Comparison of ENCODE assay signal across 1 cellular context in the genomic region with DNA sequence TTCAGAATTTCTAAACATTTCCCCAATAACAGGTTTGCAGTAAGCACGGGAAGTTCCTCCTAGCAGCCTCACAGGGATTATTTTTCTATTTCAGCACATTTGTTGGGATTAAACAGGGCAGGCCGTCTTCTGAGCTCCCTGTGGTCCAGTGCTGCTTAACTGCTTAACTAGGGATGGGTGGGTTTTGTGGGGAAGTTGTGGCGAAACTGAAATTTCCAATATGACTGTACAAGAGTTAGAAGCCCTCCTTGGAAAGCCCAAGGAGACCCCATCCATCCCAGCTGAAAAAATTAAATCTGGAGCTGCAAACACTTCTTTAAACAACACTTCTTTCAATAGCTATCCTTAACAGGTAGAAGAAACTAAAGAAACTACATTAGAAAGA.
TF ChIP-seq lines count a peak whose summit lies in the region.

No MANE protein-coding gene starts in this region.

TF ChIP-seq in GM23338, 12 proteins besides CTCF, POLR2A, EP300 and RAD21 (continued from another document):
- TF ChIP-seq, protein P1, sequence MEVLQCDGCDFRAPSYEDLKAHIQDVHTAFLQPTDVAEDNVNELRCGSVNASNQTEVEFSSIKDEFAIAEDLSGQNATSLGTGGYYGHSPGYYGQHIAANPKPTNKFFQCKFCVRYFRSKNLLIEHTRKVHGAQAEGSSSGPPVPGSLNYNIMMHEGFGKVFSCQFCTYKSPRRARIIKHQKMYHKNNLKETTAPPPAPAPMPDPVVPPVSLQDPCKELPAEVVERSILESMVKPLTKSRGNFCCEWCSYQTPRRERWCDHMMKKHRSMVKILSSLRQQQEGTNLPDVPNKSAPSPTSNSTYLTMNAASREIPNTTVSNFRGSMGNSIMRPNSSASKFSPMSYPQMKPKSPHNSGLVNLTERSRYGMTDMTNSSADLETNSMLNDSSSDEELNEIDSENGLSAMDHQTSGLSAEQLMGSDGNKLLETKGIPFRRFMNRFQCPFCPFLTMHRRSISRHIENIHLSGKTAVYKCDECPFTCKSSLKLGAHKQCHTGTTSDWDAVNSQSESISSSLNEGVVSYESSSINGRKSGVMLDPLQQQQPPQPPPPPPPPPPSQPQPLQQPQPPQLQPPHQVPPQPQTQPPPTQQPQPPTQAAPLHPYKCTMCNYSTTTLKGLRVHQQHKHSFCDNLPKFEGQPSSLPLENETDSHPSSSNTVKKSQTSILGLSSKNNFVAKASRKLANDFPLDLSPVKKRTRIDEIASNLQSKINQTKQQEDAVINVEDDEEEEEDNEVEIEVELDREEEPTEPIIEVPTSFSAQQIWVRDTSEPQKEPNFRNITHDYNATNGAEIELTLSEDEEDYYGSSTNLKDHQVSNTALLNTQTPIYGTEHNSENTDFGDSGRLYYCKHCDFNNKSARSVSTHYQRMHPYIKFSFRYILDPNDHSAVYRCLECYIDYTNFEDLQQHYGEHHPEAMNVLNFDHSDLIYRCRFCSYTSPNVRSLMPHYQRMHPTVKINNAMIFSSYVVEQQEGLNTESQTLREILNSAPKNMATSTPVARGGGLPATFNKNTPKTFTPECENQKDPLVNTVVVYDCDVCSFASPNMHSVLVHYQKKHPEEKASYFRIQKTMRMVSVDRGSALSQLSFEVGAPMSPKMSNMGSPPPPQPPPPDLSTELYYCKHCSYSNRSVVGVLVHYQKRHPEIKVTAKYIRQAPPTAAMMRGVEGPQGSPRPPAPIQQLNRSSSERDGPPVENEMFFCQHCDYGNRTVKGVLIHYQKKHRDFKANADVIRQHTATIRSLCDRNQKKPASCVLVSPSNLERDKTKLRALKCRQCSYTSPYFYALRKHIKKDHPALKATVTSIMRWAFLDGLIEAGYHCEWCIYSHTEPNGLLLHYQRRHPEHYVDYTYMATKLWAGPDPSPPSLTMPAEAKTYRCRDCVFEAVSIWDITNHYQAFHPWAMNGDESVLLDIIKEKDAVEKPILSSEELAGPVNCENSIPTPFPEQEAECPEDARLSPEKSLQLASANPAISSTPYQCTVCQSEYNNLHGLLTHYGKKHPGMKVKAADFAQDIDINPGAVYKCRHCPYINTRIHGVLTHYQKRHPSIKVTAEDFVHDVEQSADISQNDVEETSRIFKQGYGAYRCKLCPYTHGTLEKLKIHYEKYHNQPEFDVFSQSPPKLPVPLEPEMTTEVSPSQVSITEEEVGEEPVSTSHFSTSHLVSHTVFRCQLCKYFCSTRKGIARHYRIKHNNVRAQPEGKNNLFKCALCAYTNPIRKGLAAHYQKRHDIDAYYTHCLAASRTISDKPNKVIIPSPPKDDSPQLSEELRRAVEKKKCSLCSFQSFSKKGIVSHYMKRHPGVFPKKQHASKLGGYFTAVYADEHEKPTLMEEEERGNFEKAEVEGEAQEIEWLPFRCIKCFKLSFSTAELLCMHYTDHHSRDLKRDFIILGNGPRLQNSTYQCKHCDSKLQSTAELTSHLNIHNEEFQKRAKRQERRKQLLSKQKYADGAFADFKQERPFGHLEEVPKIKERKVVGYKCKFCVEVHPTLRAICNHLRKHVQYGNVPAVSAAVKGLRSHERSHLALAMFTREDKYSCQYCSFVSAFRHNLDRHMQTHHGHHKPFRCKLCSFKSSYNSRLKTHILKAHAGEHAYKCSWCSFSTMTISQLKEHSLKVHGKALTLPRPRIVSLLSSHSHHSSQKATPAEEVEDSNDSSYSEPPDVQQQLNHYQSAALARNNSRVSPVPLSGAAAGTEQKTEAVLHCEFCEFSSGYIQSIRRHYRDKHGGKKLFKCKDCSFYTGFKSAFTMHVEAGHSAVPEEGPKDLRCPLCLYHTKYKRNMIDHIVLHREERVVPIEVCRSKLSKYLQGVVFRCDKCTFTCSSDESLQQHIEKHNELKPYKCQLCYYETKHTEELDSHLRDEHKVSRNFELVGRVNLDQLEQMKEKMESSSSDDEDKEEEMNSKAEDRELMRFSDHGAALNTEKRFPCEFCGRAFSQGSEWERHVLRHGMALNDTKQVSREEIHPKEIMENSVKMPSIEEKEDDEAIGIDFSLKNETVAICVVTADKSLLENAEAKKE (CRISPR knock-in tag; IDR thresholded peaks at IDR 0.05): no peak
- TF ChIP-seq POLR2AphosphoS5 (IDR thresholded peaks at IDR 0.05; ENCODE audit: low read depth) (no peak), JUNB (IDR thresholded peaks at IDR 0.05; ENCODE audit: unreplicated experiment) (no peak)
